In the genomic region with DNA sequence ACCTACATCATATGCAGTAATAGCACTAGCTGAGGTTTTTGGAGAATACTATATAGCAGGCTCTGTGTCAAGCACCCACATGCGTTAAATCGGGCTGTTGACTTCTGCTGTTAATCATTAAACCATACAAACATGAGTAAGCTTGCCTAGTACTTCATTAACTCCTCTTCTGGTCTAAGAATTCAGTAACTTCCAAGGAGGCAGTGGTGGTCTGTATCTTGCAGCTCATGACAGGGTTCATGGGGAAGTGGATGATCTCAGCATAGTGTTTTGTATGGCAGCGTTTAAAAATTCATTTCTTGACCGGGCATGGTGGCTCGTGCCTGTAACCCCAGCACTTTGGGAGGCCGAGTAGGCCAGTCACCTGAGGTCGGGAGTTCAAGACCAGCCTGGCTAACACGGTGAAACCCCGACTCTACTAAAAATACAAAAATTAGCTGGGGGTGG, we compare ENCODE assay signal across 15 cellular contexts. TPM values are rescaled to one million over a fixed set of nuclear protein-coding genes. Genes with fewer than 3 reads are reported as not detected.
DNase-seq lines count a peak whose midpoint lies in the region; ATAC-seq, FAIRE-seq and TF ChIP-seq lines count a peak whose summit lies in the region.
"Had no signal": no experiment of that assay in that cellular context is flagged by ENCODE, and none has a peak within 500 bp of the region (broad histone marks: within the 10 kb centered on the region; RNA-seq: fewer than 3 reads in every experiment).

HAVCR1 (minus strand) TSS at position 24 of the 447 bp plus-strand sequence. CDS start 1,173 bp downstream, outside the sequence.

- H3K27me3 ChIP-seq in hepatocyte, result no peaks in the 10 kb centered on the region
- H3K27me3 ChIP-seq: esophagus muscularis mucosa had no signal

- H4K20me1 ChIP-seq in hepatocyte (ENCODE audit: insufficient read depth, poor library complexity, severe bottlenecking), result no peaks in the 10 kb centered on the region

- FAIRE-seq in D721Med (lab: Jason Lieb, UNC), result no peak

- H3K36me3 ChIP-seq in hepatocyte (replicated peaks; ENCODE audit: insufficient read depth, low read depth), result no peaks in the 10 kb centered on the region
- H3K36me3 ChIP-seq: esophagus muscularis mucosa had no signal

- no peak within 1 kb of the TSS for H2AFZ ChIP-seq in hepatocyte

- H3K4me1 ChIP-seq in hepatocyte (ENCODE audit: insufficient read depth), result peaks cover 33% of the 10 kb centered on the region
- H3K4me1 ChIP-seq: esophagus muscularis mucosa had no signal

- intact Hi-C loops in activated T-helper 1 cell treated with anti-CD3 and anti-CD28 coated beads, Interleukin-12 subunit alpha, Interleukin-12 subunit beta, Interleukin-2, Interleukin-4 antibody, amounts not matched to agents 30 ng/mL and 10 ng/mL and 1 ng/mL, durations not matched to agents 14 hours and 24 hours and 36 hours (cut with micrococcal nuclease), result no loop called here

- no peaks in the 10 kb centered on the region for H3K36me3 Mint-ChIP-seq in stimulated activated naive CD8-positive, alpha-beta T cell treated with anti-CD3 and anti-CD28 coated beads, Interleukin-15, Interleukin-2, amounts not matched to agents 100 ng/mL and 50 ng/mL, for 24 hours (ENCODE audit: low read depth)
- H3K36me3 Mint-ChIP-seq in activated T-helper 1 cell treated with anti-CD3 and anti-CD28 coated beads, Interleukin-12 subunit alpha, Interleukin-12 subunit beta, Interleukin-2, Interleukin-4 antibody, amounts not matched to agents 30 ng/mL and 10 ng/mL and 1 ng/mL, durations not matched to agents 14 hours and 24 hours and 36 hours (ENCODE audit: low read depth), result peaks cover 10% of the 10 kb centered on the region
- H3K36me3 Mint-ChIP-seq: activated naive CD4-positive, alpha-beta T cell treated with anti-CD3 and anti-CD28 coated beads, Interleukin-2, amount 10 ng/mL, durations not matched to agents 7 days and 5 days; T-cell had no signal

- DNase-seq in stimulated activated naive CD8-positive, alpha-beta T cell treated with anti-CD3 and anti-CD28 coated beads, Interleukin-15, Interleukin-2, amounts not matched to agents 100 U/mL and 50 U/mL, for 24 hours, result no peak
- peak; percentile 43 for DNase-seq in hepatocyte (ENCODE audit: low spot score)
- no peak for DNase-seq in D721Med (ENCODE audit: insufficient read length, low spot score)
- DNase-seq in hypothalamus (lab: John Stamatoyannopoulos, UW), result no peak
- no peak for DNase-seq in UCSD-AML1 (lab: John Stamatoyannopoulos, UW; ENCODE audit: unreplicated experiment)
- DNase-seq in activated T-helper 1 cell treated with anti-CD3 and anti-CD28 coated beads, Interleukin-12 subunit alpha, Interleukin-12 subunit beta, Interleukin-2, Interleukin-4 antibody, amounts not matched to agents 30 ng/mL and 10 ng/mL and 1 ng/mL, durations not matched to agents 14 hours and 24 hours and 36 hours (ENCODE audit: low spot score), result no peak
- DNase-seq: activated CD4-positive, alpha-beta memory T cell treated with anti-CD3 and anti-CD28 coated beads, Interleukin-2, amount 10 ng/mL, durations not matched to agents 7 days and 5 days; activated naive CD4-positive, alpha-beta T cell treated with anti-CD3 and anti-CD28 coated beads, Interleukin-2, amount 10 ng/mL, durations not matched to agents 7 days and 5 days; DND-41; Kasumi-1; T-cell had no signal

- no peak for ATAC-seq in stimulated activated naive CD8-positive, alpha-beta T cell treated with anti-CD3 and anti-CD28 coated beads, Interleukin-15, Interleukin-2, amounts not matched to agents 100 U/mL and 50 U/mL, for 24 hours
- peak; percentile 63 for ATAC-seq in HG03460 (IDR thresholded peaks at IDR 0.05; ENCODE audit: unreplicated experiment)
- ATAC-seq: T-cell had no signal

- H3K9me2 ChIP-seq in hepatocyte (replicated peaks; ENCODE audit: insufficient read depth), result no peaks in the 10 kb centered on the region

- WGBS in hepatocyte (ENCODE audit: low lambda C conversion rate, missing lambda C conversion rate), result 59% methylated on average over 9 of the region's 9 CpGs

- H3K27me3 Mint-ChIP-seq in stimulated activated naive CD8-positive, alpha-beta T cell treated with anti-CD3 and anti-CD28 coated beads, Interleukin-15, Interleukin-2, amounts not matched to agents 100 ng/mL and 50 ng/mL, for 24 hours, result no peaks in the 10 kb centered on the region
- no peaks in the 10 kb centered on the region for H3K27me3 Mint-ChIP-seq in activated T-helper 1 cell treated with anti-CD3 and anti-CD28 coated beads, Interleukin-12 subunit alpha, Interleukin-12 subunit beta, Interleukin-2, Interleukin-4 antibody, amounts not matched to agents 30 ng/mL and 10 ng/mL and 1 ng/mL, durations not matched to agents 14 hours and 24 hours and 36 hours (ENCODE audit: insufficient read depth)
- H3K27me3 Mint-ChIP-seq: central memory CD8-positive, alpha-beta T cell; T-cell had no signal

- peak within 1 kb of the TSS; percentile 52 for H3K4me2 ChIP-seq in hepatocyte

- H3K4me3 ChIP-seq in hepatocyte, result no peak within 1 kb of the TSS
- H3K4me3 ChIP-seq: esophagus muscularis mucosa had no signal

- H3K9me3 Mint-ChIP-seq in stimulated activated naive CD8-positive, alpha-beta T cell treated with anti-CD3 and anti-CD28 coated beads, Interleukin-15, Interleukin-2, amounts not matched to agents 100 ng/mL and 50 ng/mL, for 24 hours, result no peaks in the 10 kb centered on the region
- H3K9me3 Mint-ChIP-seq in activated T-helper 1 cell treated with anti-CD3 and anti-CD28 coated beads, Interleukin-12 subunit alpha, Interleukin-12 subunit beta, Interleukin-2, Interleukin-4 antibody, amounts not matched to agents 30 ng/mL and 10 ng/mL and 1 ng/mL, durations not matched to agents 14 hours and 24 hours and 36 hours, result no peaks in the 10 kb centered on the region
- H3K9me3 Mint-ChIP-seq: activated CD4-positive, alpha-beta memory T cell treated with anti-CD3 and anti-CD28 coated beads, Interleukin-2, amount 10 ng/mL, durations not matched to agents 7 days and 5 days; activated naive CD4-positive, alpha-beta T cell treated with anti-CD3 and anti-CD28 coated beads, Interleukin-2, amount 10 ng/mL, durations not matched to agents 7 days and 5 days; central memory CD8-positive, alpha-beta T cell; T-cell had no signal

- peak within 1 kb of the TSS; percentile 26 for H3K27ac Mint-ChIP-seq in stimulated activated naive CD8-positive, alpha-beta T cell treated with anti-CD3 and anti-CD28 coated beads, Interleukin-15, Interleukin-2, amounts not matched to agents 100 ng/mL and 50 ng/mL, for 24 hours
- no peak within 1 kb of the TSS for H3K27ac Mint-ChIP-seq in activated T-helper 1 cell treated with anti-CD3 and anti-CD28 coated beads, Interleukin-12 subunit alpha, Interleukin-12 subunit beta, Interleukin-2, Interleukin-4 antibody, amounts not matched to agents 30 ng/mL and 10 ng/mL and 1 ng/mL, durations not matched to agents 14 hours and 24 hours and 36 hours
- H3K27ac Mint-ChIP-seq: activated CD4-positive, alpha-beta memory T cell treated with anti-CD3 and anti-CD28 coated beads, Interleukin-2, amount 10 ng/mL, durations not matched to agents 7 days and 5 days; activated naive CD4-positive, alpha-beta T cell treated with anti-CD3 and anti-CD28 coated beads, Interleukin-2, amount 10 ng/mL, durations not matched to agents 7 days and 5 days; T-cell had no signal

- no peaks in the 10 kb centered on the region for H3K4me1 Mint-ChIP-seq in stimulated activated naive CD8-positive, alpha-beta T cell treated with anti-CD3 and anti-CD28 coated beads, Interleukin-15, Interleukin-2, amounts not matched to agents 100 ng/mL and 50 ng/mL, for 24 hours (ENCODE audit: low read depth)
- peaks cover 8% of the 10 kb centered on the region for H3K4me1 Mint-ChIP-seq in activated T-helper 1 cell treated with anti-CD3 and anti-CD28 coated beads, Interleukin-12 subunit alpha, Interleukin-12 subunit beta, Interleukin-2, Interleukin-4 antibody, amounts not matched to agents 30 ng/mL and 10 ng/mL and 1 ng/mL, durations not matched to agents 14 hours and 24 hours and 36 hours (ENCODE audit: low read depth)
- H3K4me1 Mint-ChIP-seq: activated CD4-positive, alpha-beta memory T cell treated with anti-CD3 and anti-CD28 coated beads, Interleukin-2, amount 10 ng/mL, durations not matched to agents 7 days and 5 days; central memory CD8-positive, alpha-beta T cell; T-cell had no signal

- no peaks in the 10 kb centered on the region for H3K9me3 ChIP-seq in hepatocyte (ENCODE audit: low read depth)
- H3K9me3 ChIP-seq: esophagus muscularis mucosa had no signal

- H3K4me3 Mint-ChIP-seq in stimulated activated naive CD8-positive, alpha-beta T cell treated with anti-CD3 and anti-CD28 coated beads, Interleukin-15, Interleukin-2, amounts not matched to agents 100 ng/mL and 50 ng/mL, for 24 hours, result no peak within 1 kb of the TSS
- H3K4me3 Mint-ChIP-seq in activated T-helper 1 cell treated with anti-CD3 and anti-CD28 coated beads, Interleukin-12 subunit alpha, Interleukin-12 subunit beta, Interleukin-2, Interleukin-4 antibody, amounts not matched to agents 30 ng/mL and 10 ng/mL and 1 ng/mL, durations not matched to agents 14 hours and 24 hours and 36 hours, result no peak within 1 kb of the TSS
- H3K4me3 Mint-ChIP-seq: activated CD4-positive, alpha-beta memory T cell treated with anti-CD3 and anti-CD28 coated beads, Interleukin-2, amount 10 ng/mL, durations not matched to agents 7 days and 5 days; activated naive CD4-positive, alpha-beta T cell treated with anti-CD3 and anti-CD28 coated beads, Interleukin-2, amount 10 ng/mL, durations not matched to agents 7 days and 5 days; central memory CD8-positive, alpha-beta T cell; T-cell had no signal

- no peaks in the 10 kb centered on the region for H3K79me2 ChIP-seq in hepatocyte

- peak within 1 kb of the TSS; percentile 80 for H3K27ac ChIP-seq in hepatocyte
- H3K27ac ChIP-seq: esophagus muscularis mucosa had no signal

- no peak for TF ChIP-seq CTCF in hepatocyte (IDR thresholded peaks at IDR 0.05; ENCODE audit: poor library complexity)
- TF ChIP-seq CTCF in D721Med (IDR thresholded peaks at IDR 0.05; ENCODE audit: insufficient read depth, missing control alignments), result no peak

RNA-seq across cellular contexts. Expression of gene HAVCR1, which starts in this region (rescaled TPM):
- total RNA-seq in hepatocyte, result 9.4 and 9.5 TPM in 2 replicates
- polyA plus RNA-seq in hepatocyte, result 1.7 and 2.1 TPM in 2 replicates
- 2.4 and 2.5 TPM in 2 replicates for total RNA-seq in activated T-helper 1 cell treated with anti-CD3 and anti-CD28 coated beads, Interleukin-12 subunit alpha, Interleukin-12 subunit beta, Interleukin-2, Interleukin-4 antibody, amounts not matched to agents 30 ng/mL and 10 ng/mL and 1 ng/mL, durations not matched to agents 14 hours and 24 hours and 36 hours
